ENCODE assay signal across 3 cellular contexts in the genomic region with DNA sequence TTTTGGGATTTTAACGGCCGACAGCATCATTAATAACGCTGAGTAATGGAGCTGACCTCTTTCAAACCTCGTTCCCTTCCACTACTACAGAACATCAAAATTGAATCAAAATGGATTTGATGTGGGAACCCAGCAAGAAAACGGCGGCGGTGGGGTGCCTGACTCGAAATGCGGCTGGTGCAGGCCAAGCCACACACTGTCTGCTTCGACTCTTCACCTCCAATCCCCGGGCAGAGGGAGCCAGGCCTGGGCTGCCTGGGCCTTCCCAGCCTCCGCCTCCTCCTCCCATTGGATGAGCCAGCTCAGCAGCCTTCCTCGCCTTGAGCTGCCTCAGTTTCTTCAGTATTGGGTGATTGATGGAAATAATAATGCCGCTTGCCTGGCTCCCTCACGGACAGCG.
"Had no signal": no experiment of that assay in that cellular context is flagged by ENCODE, and none has a peak within 500 bp of the region (broad histone marks: within the 10 kb centered on the region; RNA-seq: fewer than 3 reads in every experiment).

No MANE protein-coding gene starts in this region.

- DNase-seq: GDM1, GF-D8 had no signal

- ATAC-seq: GM12878 had no signal

- H3K4me3 ChIP-seq: GM12878 had no signal
